Comparison of ENCODE assay signal across 9 cellular contexts in the genomic region with DNA sequence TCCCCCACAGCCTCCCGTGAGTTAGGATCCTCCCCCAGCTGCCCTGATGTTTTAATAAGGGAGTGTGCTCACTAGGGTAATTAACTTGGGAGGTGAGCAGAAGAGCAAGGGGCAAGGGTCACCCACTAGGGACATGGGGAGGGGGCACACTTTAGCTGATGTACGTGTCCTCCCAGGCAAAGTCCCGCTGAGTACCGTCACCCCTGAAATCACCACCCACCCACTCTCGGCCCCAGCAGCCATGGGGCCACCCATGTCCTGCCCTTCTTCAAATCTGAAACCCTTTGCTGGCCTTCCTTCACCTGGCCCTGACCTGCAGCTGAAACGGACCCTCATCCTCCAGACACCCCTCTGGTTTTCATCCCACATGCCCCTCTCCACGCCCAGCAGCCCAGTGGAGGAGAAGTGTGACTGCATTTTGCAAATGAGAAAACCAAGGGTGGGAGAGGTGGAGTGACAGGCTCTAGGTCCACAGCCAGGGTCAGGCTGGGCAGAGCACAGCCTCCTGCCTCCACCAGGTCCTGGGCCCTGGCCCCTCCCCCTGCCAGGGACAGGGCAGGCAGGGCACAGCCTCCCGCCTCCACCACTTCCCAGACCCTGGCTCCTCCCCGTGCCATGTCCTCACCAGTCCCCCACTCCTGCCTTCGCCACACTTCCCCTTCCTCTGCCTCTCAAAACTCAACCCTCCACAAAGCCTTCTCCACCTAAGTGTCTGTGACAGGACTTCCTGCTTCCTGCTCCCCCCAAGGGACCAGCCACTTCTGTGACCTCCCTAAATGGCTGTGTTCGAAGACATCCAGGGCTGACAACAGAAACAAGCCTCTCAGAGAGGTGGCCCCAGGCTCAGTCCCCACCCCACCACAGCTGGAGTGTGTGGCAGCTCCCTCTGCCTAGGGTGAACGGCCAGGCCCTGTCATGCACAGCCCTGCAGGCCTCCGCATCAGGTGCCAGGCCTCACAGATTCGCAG. TPM values are rescaled to one million over a fixed set of nuclear protein-coding genes. Genes with fewer than 3 reads are reported as not detected.
DNase-seq lines count a peak whose midpoint lies in the region; ATAC-seq and TF ChIP-seq lines count a peak whose summit lies in the region.
"Had no signal": no experiment of that assay in that cellular context is flagged by ENCODE, and none has a peak within 500 bp of the region (broad histone marks: within the 10 kb centered on the region; RNA-seq: fewer than 3 reads in every experiment).

No MANE protein-coding gene starts in this region.

- H3K4me1 ChIP-seq in tibial artery = peaks cover 16 to 98% (median 93%) of the 10 kb centered on the region in 4 donors

- H3K27ac Mint-ChIP-seq in IgD-negative memory B cell = peak overlapping the region; percentile 59 to 95 (median 84)
- H3K27ac Mint-ChIP-seq in activated T-cell treated with anti-CD3 and anti-CD28 coated beads, Interleukin-2, amount 50 U/mL, for 24 hours = peak overlapping the region; percentile 93

- peak overlapping the region; percentile 88 for H3K27ac ChIP-seq in layer of hippocampus (ENCODE audit: low read depth, low read length)
- peak overlapping the region; percentile 51 to 85 for H3K27ac ChIP-seq in tibial artery

- H3K4me3 ChIP-seq in GM12865 (ENCODE audit: low read depth, low read length) (no peak overlapping the region), tibial artery (no peak overlapping the region)

- TF ChIP-seq CTCF in GM12865 (IDR thresholded peaks at IDR 0.05; ENCODE audit: insufficient read depth, low read depth, low read length, missing control alignments) = no peak
- no peak for TF ChIP-seq CTCF in tibial artery (IDR thresholded peaks at IDR 0.05)

- H3K9me3 ChIP-seq in tibial artery = no peaks in the 10 kb centered on the region

- H3K27me3 ChIP-seq in layer of hippocampus (ENCODE audit: control insufficient read depth, insufficient read depth, low read length) (no peaks in the 10 kb centered on the region), tibial artery (no peaks in the 10 kb centered on the region)

- intact Hi-C loops in tibial artery (cut with DNase I; ENCODE audit: low total_unique reads) = no loop called here

- peak overlapping the region; percentile 2 to 89 (median 72) for H3K4me3 Mint-ChIP-seq in IgD-negative memory B cell
- H3K4me3 Mint-ChIP-seq in activated T-cell treated with anti-CD3 and anti-CD28 coated beads, Interleukin-2, amount 50 U/mL, for 24 hours = no peak overlapping the region

- peaks cover 20 to 41% (median 31%) of the 10 kb centered on the region in 3 donors for H3K4me1 Mint-ChIP-seq in IgD-negative memory B cell
- H3K4me1 Mint-ChIP-seq in activated T-cell treated with anti-CD3 and anti-CD28 coated beads, Interleukin-2, amount 50 U/mL, for 24 hours (ENCODE audit: low read depth) = peaks cover 44% of the 10 kb centered on the region

- no peaks in the 10 kb centered on the region for H3K36me3 Mint-ChIP-seq in IgD-negative memory B cell
- peaks cover 17% of the 10 kb centered on the region for H3K36me3 Mint-ChIP-seq in activated T-cell treated with anti-CD3 and anti-CD28 coated beads, Interleukin-2, amount 50 U/mL, for 24 hours (ENCODE audit: low read depth)

- H3K9me3 Mint-ChIP-seq in IgD-negative memory B cell = no peaks in the 10 kb centered on the region
- no peaks in the 10 kb centered on the region for H3K9me3 Mint-ChIP-seq in activated T-cell treated with anti-CD3 and anti-CD28 coated beads, Interleukin-2, amount 50 U/mL, for 24 hours

- peak; percentile 82 for ATAC-seq in GM21526 (IDR thresholded peaks at IDR 0.05; ENCODE audit: low FRiP score, unreplicated experiment)

- H3K36me3 ChIP-seq in tibial artery = peaks cover 6 to 28% (median 16%) of the 10 kb centered on the region in 3 donors

- H3K27me3 Mint-ChIP-seq in IgD-negative memory B cell = no peaks in the 10 kb centered on the region
- no peaks in the 10 kb centered on the region for H3K27me3 Mint-ChIP-seq in activated T-cell treated with anti-CD3 and anti-CD28 coated beads, Interleukin-2, amount 50 U/mL, for 24 hours

- peak; percentile 91 for DNase-seq in GM12865 (ENCODE audit: low read depth)
- peak; percentile 58 for DNase-seq in activated T-cell treated with anti-CD3 and anti-CD28 coated beads, Interleukin-2, amount 50 U/mL, for 24 hours
- DNase-seq in tibial artery = peak in 1 of 2 donors; percentile 65
- DNase-seq in cerebellar nuclear complex (lab: John Stamatoyannopoulos, UW) = no peak
- DNase-seq in ecto neural progenitor cell (ENCODE audit: low spot score) = no peak

RNA-seq across cellular contexts. Expression of a gene that starts 15.1 kb away (rescaled TPM):
- 59.8 TPM for polyA plus RNA-seq in IgD-negative memory B cell

RNA-seq across cellular contexts. Expression of a gene that starts 39.1 kb away (rescaled TPM):
- polyA plus RNA-seq in IgD-negative memory B cell = not detected
- polyA plus RNA-seq: endothelial cell of umbilical vein had no signal

RNA-seq across cellular contexts. Expression of a gene that starts 50.3 kb away (rescaled TPM):
- polyA plus RNA-seq in IgD-negative memory B cell = 42.0 TPM

Comparison
In these comparisons a context has a peak if more than half of its experiments do, and no peak if none do; other contexts are left out.
1. DNase-seq: peak in GM12865 (single experiment) and activated T-cell treated with anti-CD3 and anti-CD28 coated beads, Interleukin-2, amount 50 U/mL, for 24 hours (single experiment); none in cerebellar nuclear complex (0 of 2) and ecto neural progenitor cell (single experiment).